Comparison of ENCODE assay signal across 9 cellular contexts in genomic region chr2:159185401-159186130, GRCh38.
DNase-seq lines count a peak whose midpoint lies in the region; ATAC-seq and TF ChIP-seq lines count a peak whose summit lies in the region.
"Had no signal": no experiment of that assay in that cellular context is flagged by ENCODE, and none has a peak within 500 bp of the region (broad histone marks: within the 10 kb centered on the region; RNA-seq: fewer than 3 reads in every experiment).

No MANE protein-coding gene starts in this region.

- TF ChIP-seq CTCF in VCaP (conservative IDR thresholded peaks at IDR 0.05) = peak; percentile 60

- ATAC-seq in GM19438 (IDR thresholded peaks at IDR 0.05; ENCODE audit: low read depth, unreplicated experiment) (peak; percentile 72), HG03442 (IDR thresholded peaks at IDR 0.05; ENCODE audit: unreplicated experiment) (peak; percentile 69), left lobe of liver (peak; percentile 80)

- DNase-seq in Daoy (ENCODE audit: low read depth) = peak; percentile 88
- no peak for DNase-seq in left lobe of liver (ENCODE audit: low spot score)
- DNase-seq in putamen (ENCODE audit: low spot score) = no peak
- no peak for DNase-seq in stimulated activated CD4-positive, alpha-beta T cell treated with anti-CD3 and anti-CD28 coated beads, Interleukin-4, amount 100 ng/mL, for 1 hour
- no peak for DNase-seq in activated CD8-positive, alpha-beta memory T cell treated with anti-CD3 and anti-CD28 coated beads for 24 hours
- DNase-seq: naive B cell had no signal

- H3K27ac ChIP-seq in VCaP = no peak overlapping the region; the same call in 1 of the 2 replicates
